ENCODE assay signal across 22 cellular contexts in the genomic region with DNA sequence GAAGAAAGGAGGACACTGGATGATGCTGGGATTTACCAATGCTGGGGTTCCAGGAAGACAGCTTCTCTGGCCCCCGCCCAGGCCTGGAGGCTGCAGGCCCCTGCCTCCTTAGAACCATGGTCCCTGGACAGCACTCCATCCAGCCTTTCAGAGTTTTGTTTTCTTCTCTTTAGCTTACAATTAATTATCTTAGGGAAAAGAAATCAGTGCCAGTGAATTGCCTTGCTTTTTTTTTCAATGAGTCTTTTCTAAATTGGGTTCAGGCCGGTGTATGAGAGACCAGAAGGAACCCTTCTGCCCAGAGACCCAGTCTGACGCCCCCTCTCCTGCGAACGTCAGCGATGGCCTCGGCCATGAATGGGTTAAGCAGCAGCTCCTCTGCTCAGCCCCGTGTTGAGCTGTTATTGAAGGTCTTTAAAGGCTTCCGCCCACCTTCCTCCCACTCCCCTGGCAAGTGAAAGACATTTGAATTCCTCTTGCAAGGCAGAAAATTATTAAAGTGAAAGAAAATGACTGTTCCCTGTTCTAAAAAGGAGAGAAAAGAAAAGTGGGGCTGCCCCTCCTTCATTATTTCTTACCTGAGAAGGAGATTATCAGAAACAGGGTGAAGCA.
DNase-seq lines count a peak whose midpoint lies in the region; ATAC-seq and TF ChIP-seq lines count a peak whose summit lies in the region.
"Had no signal": no experiment of that assay in that cellular context is flagged by ENCODE, and none has a peak within 500 bp of the region (broad histone marks: within the 10 kb centered on the region; RNA-seq: fewer than 3 reads in every experiment).

No MANE protein-coding gene starts in this region.

- peak overlapping the region; percentile 48 for H3K4me3 Mint-ChIP-seq in type B pancreatic cell
- H3K4me3 Mint-ChIP-seq: activated CD4-positive, alpha-beta T cell treated with anti-CD3 and anti-CD28 coated beads, Interleukin-2, amount 10 ng/mL, durations not matched to agents 7 days and 5 days; activated naive CD8-positive, alpha-beta T cell; CD4-positive, alpha-beta memory T cell; natural killer cell; stimulated activated effector memory CD8-positive, alpha-beta T cell treated with anti-CD3 and anti-CD28 coated beads, Interleukin-12 subunit alpha, Interleukin-12 subunit beta, amount 100 ng/mL, for 72 hours had no signal

- ATAC-seq in HG03025 (IDR thresholded peaks at IDR 0.05; ENCODE audit: low FRiP score, unreplicated experiment), result no peak
- ATAC-seq: heart left ventricle; natural killer cell; stimulated activated effector memory CD8-positive, alpha-beta T cell treated with anti-CD3 and anti-CD28 coated beads, Interleukin-12 subunit alpha, Interleukin-12 subunit beta, amount 100 ng/mL, for 72 hours had no signal

- peak; percentile 21 for DNase-seq in stimulated activated CD4-positive, alpha-beta T cell treated with anti-CD3 and anti-CD28 coated beads, Interleukin-2, amount 100 ng/mL, for 4 hours (ENCODE audit: low read depth)
- no peak for DNase-seq in stimulated activated CD4-positive, alpha-beta T cell treated with anti-CD3 and anti-CD28 coated beads, Interleukin-15, amount 100 ng/mL, for 24 hours
- DNase-seq in mammary epithelial cell, result no peak
- no peak for DNase-seq in type B pancreatic cell (ENCODE audit: extremely low spot score, unreplicated experiment)
- no peak for DNase-seq in NCI-H1105 treated with DMSO at 0.1 percent for 48 hours (lab: John Stamatoyannopoulos, UW)
- no peak for DNase-seq in superior temporal gyrus (ENCODE audit: extremely low spot score)
- DNase-seq: activated CD4-positive, alpha-beta T cell treated with anti-CD3 and anti-CD28 coated beads, Interleukin-2, amount 10 ng/mL, durations not matched to agents 7 days and 5 days; activated T-cell treated with anti-CD3 and anti-CD28 coated beads, Interleukin-2, amount 50 U/mL, for 48 hours; CD4-positive, alpha-beta memory T cell; colonic mucosa; heart left ventricle; KG1; natural killer cell; NCI-H2029; NCI-H524 treated with DMSO at 0.1 percent for 48 hours; SW 1271 had no signal

- H3K9ac ChIP-seq in mammary epithelial cell (ENCODE audit: insufficient read depth, low read length), result no peak overlapping the region

- H3K9me3 ChIP-seq in mammary epithelial cell (replicated peaks; ENCODE audit: insufficient read depth, low read length) (no peaks in the 10 kb centered on the region), mesodermal cell (ENCODE audit: control insufficient read depth, low read length) (no peaks in the 10 kb centered on the region)
- H3K9me3 ChIP-seq: colonic mucosa, heart left ventricle, thoracic aorta had no signal

- H3K4me3 ChIP-seq in mammary epithelial cell (replicated peaks in 1 of 3; ENCODE audit: insufficient read depth in 1 of 3, low read depth in 2 of 3, low read length in 3 of 3) (no peak overlapping the region), mesodermal cell (ENCODE audit: extremely low read depth, insufficient read depth, low read length, poor library complexity, severe bottlenecking) (peak overlapping the region; percentile 6)
- H3K4me3 ChIP-seq: colonic mucosa, heart left ventricle, lung, thoracic aorta had no signal

- WGBS in mammary epithelial cell (ENCODE audit: low coverage, missing lambda C conversion rate), result 44% methylated on average over 9 of the region's 9 CpGs
- WGBS in mesodermal cell (ENCODE audit: insufficient coverage in 2 of 2), 2 experiments, result 10 to 15% methylated on average over 5 of the region's 9 CpGs

- no peaks in the 10 kb centered on the region for H4K20me1 ChIP-seq in mammary epithelial cell (ENCODE audit: insufficient read depth, low read length)

- intact Hi-C loops in mammary epithelial cell (cut with micrococcal nuclease), result no loop called here

- CTCF ChIA-PET in mammary epithelial cell (lab: Charles Lee; ENCODE audit: low non-redundant PET), result no interaction called here

- TF ChIP-seq CTCF in mammary epithelial cell (conservative IDR thresholded peaks at IDR 0.05 in 1 of 2, IDR thresholded peaks at IDR 0.05 in 1 of 2; ENCODE audit: extremely low read depth in 1 of 2, insufficient read depth in 1 of 2, low read depth in 1 of 2, low read length in 2 of 2), result no peak
- no peak for TF ChIP-seq CTCF in type B pancreatic cell (conservative IDR thresholded peaks at IDR 0.05)

- peak overlapping the region; percentile 32 for H3K27ac Mint-ChIP-seq in type B pancreatic cell
- H3K27ac Mint-ChIP-seq: activated CD4-positive, alpha-beta T cell treated with anti-CD3 and anti-CD28 coated beads, Interleukin-2, amount 10 ng/mL, durations not matched to agents 7 days and 5 days; activated naive CD8-positive, alpha-beta T cell; natural killer cell; stimulated activated effector memory CD8-positive, alpha-beta T cell treated with anti-CD3 and anti-CD28 coated beads, Interleukin-12 subunit alpha, Interleukin-12 subunit beta, amount 100 ng/mL, for 72 hours had no signal

- no peaks in the 10 kb centered on the region for H3K27me3 ChIP-seq in mammary epithelial cell (ENCODE audit: insufficient read depth, low read length)
- H3K27me3 ChIP-seq: colonic mucosa had no signal

- no peak overlapping the region for H3K27ac ChIP-seq in mammary epithelial cell (ENCODE audit: insufficient read depth, low read depth, low read length)
- no peak overlapping the region for H3K27ac ChIP-seq in mesodermal cell (ENCODE audit: low read depth, low read length, severe bottlenecking)
- H3K27ac ChIP-seq: colonic mucosa, heart left ventricle, thoracic aorta had no signal

- no peaks in the 10 kb centered on the region for H3K4me1 ChIP-seq in mammary epithelial cell (ENCODE audit: insufficient read depth, low read length)
- H3K4me1 ChIP-seq in mesodermal cell (ENCODE audit: control insufficient read depth, insufficient read depth, low read length, poor library complexity, severe bottlenecking), result peaks cover 15% of the 10 kb centered on the region
- H3K4me1 ChIP-seq: colonic mucosa had no signal

- BruUV-seq in mammary epithelial cell (replicated peaks; lab: Mats Ljungman, UMichigan), result no TSS peak

- dilution Hi-C loops in mammary epithelial cell (cut with HindIII; ENCODE audit: low sequenced_read_pairs), result no loop called here

- H2AFZ ChIP-seq in mammary epithelial cell (ENCODE audit: low read depth, low read length), result peak overlapping the region; percentile 39

- H3K27me3 Mint-ChIP-seq in type B pancreatic cell, result no peaks in the 10 kb centered on the region

- H3K9me3 Mint-ChIP-seq in type B pancreatic cell, result no peaks in the 10 kb centered on the region
- H3K9me3 Mint-ChIP-seq: activated CD4-positive, alpha-beta T cell treated with anti-CD3 and anti-CD28 coated beads, Interleukin-2, amount 10 ng/mL, durations not matched to agents 7 days and 5 days; natural killer cell; stimulated activated effector memory CD8-positive, alpha-beta T cell treated with anti-CD3 and anti-CD28 coated beads, Interleukin-12 subunit alpha, Interleukin-12 subunit beta, amount 100 ng/mL, for 72 hours had no signal

- peaks cover 25% of the 10 kb centered on the region for H3K4me1 Mint-ChIP-seq in type B pancreatic cell (ENCODE audit: unreplicated experiment)
- H3K4me1 Mint-ChIP-seq: activated CD4-positive, alpha-beta T cell treated with anti-CD3 and anti-CD28 coated beads, Interleukin-2, amount 10 ng/mL, durations not matched to agents 7 days and 5 days; CD4-positive, alpha-beta memory T cell; natural killer cell; stimulated activated effector memory CD8-positive, alpha-beta T cell treated with anti-CD3 and anti-CD28 coated beads, Interleukin-12 subunit alpha, Interleukin-12 subunit beta, amount 100 ng/mL, for 72 hours had no signal

- in situ Hi-C loops in mammary epithelial cell (cut with MboI; ENCODE audit: low sequenced_read_pairs in 2 of 2), result no loop called here

- H3K36me3 ChIP-seq in mammary epithelial cell (ENCODE audit: insufficient read depth, low read length) (no peaks in the 10 kb centered on the region), mesodermal cell (ENCODE audit: control insufficient read depth, insufficient read depth, low read length) (no peaks in the 10 kb centered on the region)
- H3K36me3 ChIP-seq: colonic mucosa, heart left ventricle, thoracic aorta had no signal

- H3K79me2 ChIP-seq in mammary epithelial cell (ENCODE audit: insufficient read depth, low read length), result no peaks in the 10 kb centered on the region

- no peak overlapping the region for H3K4me2 ChIP-seq in mammary epithelial cell (ENCODE audit: insufficient read depth, low read depth, low read length)

- no peaks in the 10 kb centered on the region for H3K36me3 Mint-ChIP-seq in type B pancreatic cell
- H3K36me3 Mint-ChIP-seq: CD4-positive, alpha-beta memory T cell; natural killer cell; stimulated activated effector memory CD8-positive, alpha-beta T cell treated with anti-CD3 and anti-CD28 coated beads, Interleukin-12 subunit alpha, Interleukin-12 subunit beta, amount 100 ng/mL, for 72 hours had no signal
